Comparison of ENCODE assay signal across 1 cellular context in the genomic region with DNA sequence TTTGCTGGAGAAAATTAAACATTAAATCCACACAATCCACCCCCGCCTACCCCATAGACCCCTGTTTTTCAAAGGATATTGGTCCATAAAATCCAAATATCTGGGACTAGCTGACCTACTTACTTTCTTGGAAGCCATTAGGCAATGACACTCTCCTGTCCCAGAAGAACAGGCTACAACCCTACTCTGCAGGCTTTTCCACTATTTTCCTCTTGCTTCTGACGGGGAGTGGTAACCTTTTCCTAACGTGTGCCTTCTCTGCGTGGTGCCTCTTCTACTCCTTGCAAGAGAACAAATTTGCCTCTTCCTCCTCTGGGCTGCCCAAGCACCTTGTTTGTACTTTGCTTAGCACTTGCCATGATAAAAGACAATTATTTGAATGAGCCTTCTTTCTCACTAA.
TF ChIP-seq lines count a peak whose summit lies in the region.

No MANE protein-coding gene starts in this region.

TF ChIP-seq in GM23338, 12 proteins besides CTCF, POLR2A, EP300 and RAD21:
- TF ChIP-seq, protein P1, sequence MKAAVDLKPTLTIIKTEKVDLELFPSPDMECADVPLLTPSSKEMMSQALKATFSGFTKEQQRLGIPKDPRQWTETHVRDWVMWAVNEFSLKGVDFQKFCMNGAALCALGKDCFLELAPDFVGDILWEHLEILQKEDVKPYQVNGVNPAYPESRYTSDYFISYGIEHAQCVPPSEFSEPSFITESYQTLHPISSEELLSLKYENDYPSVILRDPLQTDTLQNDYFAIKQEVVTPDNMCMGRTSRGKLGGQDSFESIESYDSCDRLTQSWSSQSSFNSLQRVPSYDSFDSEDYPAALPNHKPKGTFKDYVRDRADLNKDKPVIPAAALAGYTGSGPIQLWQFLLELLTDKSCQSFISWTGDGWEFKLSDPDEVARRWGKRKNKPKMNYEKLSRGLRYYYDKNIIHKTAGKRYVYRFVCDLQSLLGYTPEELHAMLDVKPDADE (IDR thresholded peaks at IDR 0.05), result no peak
- TF ChIP-seq EZH2phosphoT487 (IDR thresholded peaks at IDR 0.05; ENCODE audit: unreplicated experiment) (no peak), POLR2AphosphoS5 (IDR thresholded peaks at IDR 0.05; ENCODE audit: low read depth) (no peak), JUNB (IDR thresholded peaks at IDR 0.05; ENCODE audit: unreplicated experiment) (no peak), ZNF331 (CRISPR knock-in tag; IDR thresholded peaks at IDR 0.05; ENCODE audit: low read depth) (no peak)
- TF ChIP-seq, protein P2, sequence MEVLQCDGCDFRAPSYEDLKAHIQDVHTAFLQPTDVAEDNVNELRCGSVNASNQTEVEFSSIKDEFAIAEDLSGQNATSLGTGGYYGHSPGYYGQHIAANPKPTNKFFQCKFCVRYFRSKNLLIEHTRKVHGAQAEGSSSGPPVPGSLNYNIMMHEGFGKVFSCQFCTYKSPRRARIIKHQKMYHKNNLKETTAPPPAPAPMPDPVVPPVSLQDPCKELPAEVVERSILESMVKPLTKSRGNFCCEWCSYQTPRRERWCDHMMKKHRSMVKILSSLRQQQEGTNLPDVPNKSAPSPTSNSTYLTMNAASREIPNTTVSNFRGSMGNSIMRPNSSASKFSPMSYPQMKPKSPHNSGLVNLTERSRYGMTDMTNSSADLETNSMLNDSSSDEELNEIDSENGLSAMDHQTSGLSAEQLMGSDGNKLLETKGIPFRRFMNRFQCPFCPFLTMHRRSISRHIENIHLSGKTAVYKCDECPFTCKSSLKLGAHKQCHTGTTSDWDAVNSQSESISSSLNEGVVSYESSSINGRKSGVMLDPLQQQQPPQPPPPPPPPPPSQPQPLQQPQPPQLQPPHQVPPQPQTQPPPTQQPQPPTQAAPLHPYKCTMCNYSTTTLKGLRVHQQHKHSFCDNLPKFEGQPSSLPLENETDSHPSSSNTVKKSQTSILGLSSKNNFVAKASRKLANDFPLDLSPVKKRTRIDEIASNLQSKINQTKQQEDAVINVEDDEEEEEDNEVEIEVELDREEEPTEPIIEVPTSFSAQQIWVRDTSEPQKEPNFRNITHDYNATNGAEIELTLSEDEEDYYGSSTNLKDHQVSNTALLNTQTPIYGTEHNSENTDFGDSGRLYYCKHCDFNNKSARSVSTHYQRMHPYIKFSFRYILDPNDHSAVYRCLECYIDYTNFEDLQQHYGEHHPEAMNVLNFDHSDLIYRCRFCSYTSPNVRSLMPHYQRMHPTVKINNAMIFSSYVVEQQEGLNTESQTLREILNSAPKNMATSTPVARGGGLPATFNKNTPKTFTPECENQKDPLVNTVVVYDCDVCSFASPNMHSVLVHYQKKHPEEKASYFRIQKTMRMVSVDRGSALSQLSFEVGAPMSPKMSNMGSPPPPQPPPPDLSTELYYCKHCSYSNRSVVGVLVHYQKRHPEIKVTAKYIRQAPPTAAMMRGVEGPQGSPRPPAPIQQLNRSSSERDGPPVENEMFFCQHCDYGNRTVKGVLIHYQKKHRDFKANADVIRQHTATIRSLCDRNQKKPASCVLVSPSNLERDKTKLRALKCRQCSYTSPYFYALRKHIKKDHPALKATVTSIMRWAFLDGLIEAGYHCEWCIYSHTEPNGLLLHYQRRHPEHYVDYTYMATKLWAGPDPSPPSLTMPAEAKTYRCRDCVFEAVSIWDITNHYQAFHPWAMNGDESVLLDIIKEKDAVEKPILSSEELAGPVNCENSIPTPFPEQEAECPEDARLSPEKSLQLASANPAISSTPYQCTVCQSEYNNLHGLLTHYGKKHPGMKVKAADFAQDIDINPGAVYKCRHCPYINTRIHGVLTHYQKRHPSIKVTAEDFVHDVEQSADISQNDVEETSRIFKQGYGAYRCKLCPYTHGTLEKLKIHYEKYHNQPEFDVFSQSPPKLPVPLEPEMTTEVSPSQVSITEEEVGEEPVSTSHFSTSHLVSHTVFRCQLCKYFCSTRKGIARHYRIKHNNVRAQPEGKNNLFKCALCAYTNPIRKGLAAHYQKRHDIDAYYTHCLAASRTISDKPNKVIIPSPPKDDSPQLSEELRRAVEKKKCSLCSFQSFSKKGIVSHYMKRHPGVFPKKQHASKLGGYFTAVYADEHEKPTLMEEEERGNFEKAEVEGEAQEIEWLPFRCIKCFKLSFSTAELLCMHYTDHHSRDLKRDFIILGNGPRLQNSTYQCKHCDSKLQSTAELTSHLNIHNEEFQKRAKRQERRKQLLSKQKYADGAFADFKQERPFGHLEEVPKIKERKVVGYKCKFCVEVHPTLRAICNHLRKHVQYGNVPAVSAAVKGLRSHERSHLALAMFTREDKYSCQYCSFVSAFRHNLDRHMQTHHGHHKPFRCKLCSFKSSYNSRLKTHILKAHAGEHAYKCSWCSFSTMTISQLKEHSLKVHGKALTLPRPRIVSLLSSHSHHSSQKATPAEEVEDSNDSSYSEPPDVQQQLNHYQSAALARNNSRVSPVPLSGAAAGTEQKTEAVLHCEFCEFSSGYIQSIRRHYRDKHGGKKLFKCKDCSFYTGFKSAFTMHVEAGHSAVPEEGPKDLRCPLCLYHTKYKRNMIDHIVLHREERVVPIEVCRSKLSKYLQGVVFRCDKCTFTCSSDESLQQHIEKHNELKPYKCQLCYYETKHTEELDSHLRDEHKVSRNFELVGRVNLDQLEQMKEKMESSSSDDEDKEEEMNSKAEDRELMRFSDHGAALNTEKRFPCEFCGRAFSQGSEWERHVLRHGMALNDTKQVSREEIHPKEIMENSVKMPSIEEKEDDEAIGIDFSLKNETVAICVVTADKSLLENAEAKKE (CRISPR knock-in tag; IDR thresholded peaks at IDR 0.05), result no peak
- TF ChIP-seq, protein P3, sequence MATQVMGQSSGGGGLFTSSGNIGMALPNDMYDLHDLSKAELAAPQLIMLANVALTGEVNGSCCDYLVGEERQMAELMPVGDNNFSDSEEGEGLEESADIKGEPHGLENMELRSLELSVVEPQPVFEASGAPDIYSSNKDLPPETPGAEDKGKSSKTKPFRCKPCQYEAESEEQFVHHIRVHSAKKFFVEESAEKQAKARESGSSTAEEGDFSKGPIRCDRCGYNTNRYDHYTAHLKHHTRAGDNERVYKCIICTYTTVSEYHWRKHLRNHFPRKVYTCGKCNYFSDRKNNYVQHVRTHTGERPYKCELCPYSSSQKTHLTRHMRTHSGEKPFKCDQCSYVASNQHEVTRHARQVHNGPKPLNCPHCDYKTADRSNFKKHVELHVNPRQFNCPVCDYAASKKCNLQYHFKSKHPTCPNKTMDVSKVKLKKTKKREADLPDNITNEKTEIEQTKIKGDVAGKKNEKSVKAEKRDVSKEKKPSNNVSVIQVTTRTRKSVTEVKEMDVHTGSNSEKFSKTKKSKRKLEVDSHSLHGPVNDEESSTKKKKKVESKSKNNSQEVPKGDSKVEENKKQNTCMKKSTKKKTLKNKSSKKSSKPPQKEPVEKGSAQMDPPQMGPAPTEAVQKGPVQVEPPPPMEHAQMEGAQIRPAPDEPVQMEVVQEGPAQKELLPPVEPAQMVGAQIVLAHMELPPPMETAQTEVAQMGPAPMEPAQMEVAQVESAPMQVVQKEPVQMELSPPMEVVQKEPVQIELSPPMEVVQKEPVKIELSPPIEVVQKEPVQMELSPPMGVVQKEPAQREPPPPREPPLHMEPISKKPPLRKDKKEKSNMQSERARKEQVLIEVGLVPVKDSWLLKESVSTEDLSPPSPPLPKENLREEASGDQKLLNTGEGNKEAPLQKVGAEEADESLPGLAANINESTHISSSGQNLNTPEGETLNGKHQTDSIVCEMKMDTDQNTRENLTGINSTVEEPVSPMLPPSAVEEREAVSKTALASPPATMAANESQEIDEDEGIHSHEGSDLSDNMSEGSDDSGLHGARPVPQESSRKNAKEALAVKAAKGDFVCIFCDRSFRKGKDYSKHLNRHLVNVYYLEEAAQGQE (IDR thresholded peaks at IDR 0.05; ENCODE audit: unreplicated experiment), result no peak
TF ChIP-seq in GM23338: peak in this region for 0.
